Comparison of ENCODE assay signal across 11 cellular contexts in genomic region chr6:163579880-163580295, GRCh38.
DNase-seq lines count a peak whose midpoint lies in the region; ATAC-seq, FAIRE-seq and TF ChIP-seq lines count a peak whose summit lies in the region.
"Had no signal": no experiment of that assay in that cellular context is flagged by ENCODE, and none has a peak within 500 bp of the region (broad histone marks: within the 10 kb centered on the region; RNA-seq: fewer than 3 reads in every experiment).

No MANE protein-coding gene starts in this region.

- H4K20me1 ChIP-seq in K562 (replicated peaks; ENCODE audit: control insufficient read depth, insufficient read depth, low read length): no peaks in the 10 kb centered on the region

- 8% methylated on average over 4 of the region's 4 CpGs for WGBS in K562 (ENCODE audit: insufficient coverage, low coverage, missing lambda C conversion rate)

- peak overlapping the region; percentile 75 for H3K27ac ChIP-seq in K562 (ENCODE audit: extremely low read depth, low read depth, low read length)

- H3K9ac ChIP-seq in K562 (ENCODE audit: insufficient read depth in 1 of 2, low read depth in 2 of 2, low read length in 2 of 2): peak overlapping the region in 1 of 2 experiments; percentile 34; a peak in 1 of 4 replicates

- ATAC-seq in K562: peak; percentile 71
- ATAC-seq in HG03342 (IDR thresholded peaks at IDR 0.05; ENCODE audit: unreplicated experiment): no peak
- ATAC-seq: stimulated activated effector memory CD8-positive, alpha-beta T cell treated with anti-CD3 and anti-CD28 coated beads, Interleukin-12 subunit alpha, Interleukin-12 subunit beta, amount 100 ng/mL, for 72 hours had no signal

- H2AFZ ChIP-seq in K562 (ENCODE audit: low read depth, low read length): peak overlapping the region; percentile 73

- CTCF ChIA-PET in K562 (lab: Yijun Ruan, JAX; ENCODE audit: low intra/inter-chr PET ratio): no interaction called here

- intact Hi-C loops in K562 (cut with micrococcal nuclease): loop anchor here (2.0 to 10.0 kb wide), 3 partner anchors 161 to 399 kb away; no protein-coding TSS in a partner anchor

- peak; percentile 66 for FAIRE-seq in K562 (lab: Jason Lieb, UNC)

- H3K9me3 ChIP-seq in K562 (replicated peaks; ENCODE audit: control insufficient read depth, insufficient read depth, low read depth, low read length): no peaks in the 10 kb centered on the region

- peaks cover 12% of the 10 kb centered on the region; the same call in 2 of the 3 replicates for H3K36me3 ChIP-seq in K562 (ENCODE audit: control insufficient read depth, insufficient read depth, low read length)

- BruUV-seq in K562 (replicated peaks; lab: Mats Ljungman, UMichigan): no TSS peak

- H3K27me3 ChIP-seq in K562 (ENCODE audit: control insufficient read depth in 2 of 2, insufficient read depth in 2 of 2, low read length in 2 of 2): no peaks in the 10 kb centered on the region

- TF ChIP-seq CTCF in K562 (IDR thresholded peaks at IDR 0.05 in 2 of 3, conservative IDR thresholded peaks at IDR 0.05 in 1 of 3; ENCODE audit: insufficient read depth in 2 of 3, low read depth in 1 of 3, low read length in 3 of 3): peak; percentile 32 to 54 (median 46); a peak in 4 of 6 replicates

- H3K79me2 ChIP-seq in K562 (ENCODE audit: control insufficient read depth, insufficient read depth, low read length): no peaks in the 10 kb centered on the region

- H3K9me1 ChIP-seq in K562 (ENCODE audit: control insufficient read depth, insufficient read depth, low read length): no peaks in the 10 kb centered on the region

- DNase-seq in K562 (ENCODE audit: extremely low read depth in 1 of 4, low spot score in 3 of 4): peak in 3 of 4 experiments; percentile 25 to 70 (median 39)
- DNase-seq in iPS-NIHi7 (ENCODE audit: extremely low spot score): peak; percentile 36
- peak; percentile 80 for DNase-seq in superior temporal gyrus (ENCODE audit: extremely low spot score)
- no peak for DNase-seq in activated CD4-positive, alpha-beta T cell treated with anti-CD3 and anti-CD28 coated beads for 48 hours
- no peak for DNase-seq in EL
- DNase-seq: GF-D8; NCI-H526 treated with DMSO at 0.1 percent for 48 hours; stimulated activated CD4-positive, alpha-beta T cell treated with anti-CD3 and anti-CD28 coated beads, Interleukin-15, amount 100 ng/mL, for 24 hours had no signal

- no peak for TF ChIP-seq POLR2A in K562 (conservative IDR thresholded peaks at IDR 0.05)

- TF ChIP-seq RAD21 in Ishikawa (IDR thresholded peaks at IDR 0.05; ENCODE audit: low read depth): peak; percentile 49
- TF ChIP-seq RAD21 in K562 (CRISPR knock-in tag; conservative IDR thresholded peaks at IDR 0.05 in 1 of 2, IDR thresholded peaks at IDR 0.05 in 1 of 2): peak in 1 of 2 experiments; percentile 59

- H3K4me2 ChIP-seq in K562 (ENCODE audit: insufficient read depth, low read length): peak overlapping the region; percentile 65

- in situ Hi-C loops in K562 (cut with MboI): no loop called here

- POLR2A ChIA-PET in K562 (lab: Yijun Ruan, JAX): interaction anchor here (0.6 to 1.2 kb wide), 3 partner anchors 141 to 164 kb away, joined by 3 to 4 read pairs (median 3); no protein-coding TSS in a partner anchor

- no peak overlapping the region for H3K4me3 ChIP-seq in K562

- peaks cover 6 to 38% of the 10 kb centered on the region in 2 experiments for H3K4me1 ChIP-seq in K562 (replicated peaks in 1 of 2; ENCODE audit: control insufficient read depth in 2 of 2, insufficient read depth in 2 of 2, low read length in 2 of 2)

- TF ChIP-seq EP300 in Ishikawa (IDR thresholded peaks at IDR 0.05; ENCODE audit: borderline replicate concordance): peak; percentile 85
- peak; percentile 63; the same call in 1 of the 2 replicates for TF ChIP-seq EP300 in K562 (IDR thresholded peaks at IDR 0.05; ENCODE audit: low read length)

TF ChIP-seq in Ishikawa, 13 proteins besides CTCF, POLR2A, EP300 and RAD21 (continues in another document):
- peak; percentile 81 for TF ChIP-seq TCF12 (IDR thresholded peaks at IDR 0.05; ENCODE audit: low read depth)
- TF ChIP-seq ZBTB7A (IDR thresholded peaks at IDR 0.05; ENCODE audit: low read depth): no peak
- TF ChIP-seq FOXM1 (IDR thresholded peaks at IDR 0.05; ENCODE audit: borderline replicate concordance, low read depth): peak; percentile 65; the same call in 1 of the 2 replicates
- no peak for TF ChIP-seq TAF1 (IDR thresholded peaks at IDR 0.05; ENCODE audit: low read depth)
- TF ChIP-seq REST (IDR thresholded peaks at IDR 0.05; ENCODE audit: low read depth): no peak
- 0 out of 2 replicates have a peak, but pooled peaks have one; percentile 10 for TF ChIP-seq EGR1 (IDR thresholded peaks at IDR 0.05)
- no peak for TF ChIP-seq CREB1 (IDR thresholded peaks at IDR 0.05; ENCODE audit: low read depth)
- TF ChIP-seq CEBPB (IDR thresholded peaks at IDR 0.05): peak; percentile 71
- peak; percentile 97 for TF ChIP-seq NFIC (IDR thresholded peaks at IDR 0.05)
- TF ChIP-seq YY1 (IDR thresholded peaks at IDR 0.05; ENCODE audit: low read depth): peak; percentile 37; the same call in 1 of the 2 replicates
- TF ChIP-seq TEAD4 (IDR thresholded peaks at IDR 0.05): peak; percentile 88

TF ChIP-seq in K562, 482 proteins besides CTCF, POLR2A, EP300 and RAD21 (continues in another document):
- TF ChIP-seq ZNF445 (CRISPR knock-in tag; IDR thresholded peaks at IDR 0.05; ENCODE audit: low read depth) (no peak), ATF1 (CRISPR knock-in tag; IDR thresholded peaks at IDR 0.05) (no peak), ATF1 (tag; IDR thresholded peaks at IDR 0.05) (no peak), SNAPC5 (CRISPR knock-in tag; IDR thresholded peaks at IDR 0.05) (no peak), ARID3A (IDR thresholded peaks at IDR 0.05; ENCODE audit: borderline replicate concordance, low read depth, low read length) (0 out of 2 replicates have a peak, but pooled peaks have one; percentile 65), JUND (IDR thresholded peaks at IDR 0.05; ENCODE audit: borderline replicate concordance, low read depth, low read length) (peak; percentile 49; the same call in 1 of the 2 replicates), JUND (tag; IDR thresholded peaks at IDR 0.05; ENCODE audit: borderline replicate concordance, low read depth, low read length) (peak; percentile 15; the same call in 1 of the 3 replicates), HNRNPH1 (optimal IDR thresholded peaks at IDR 0.05; ENCODE audit: low read depth, low read length) (no peak), DMBX1 (CRISPR knock-in tag; IDR thresholded peaks at IDR 0.05; ENCODE audit: borderline replicate concordance) (0 out of 2 replicates have a peak, but pooled peaks have one; percentile 15), NFIX (CRISPR knock-in tag; IDR thresholded peaks at IDR 0.05; ENCODE audit: low read depth) (no peak), GATA2 (CRISPR knock-in tag; IDR thresholded peaks at IDR 0.05) (peak; percentile 33; the same call in 1 of the 2 replicates), MYC (IDR thresholded peaks at IDR 0.05; ENCODE audit: low read depth, low read length) (0 out of 2 replicates have a peak, but pooled peaks have one; percentile 30), MYC (CRISPR knock-in tag; IDR thresholded peaks at IDR 0.05; ENCODE audit: borderline replicate concordance, low read depth) (no peak), ADNP (tag; IDR thresholded peaks at IDR 0.05) (0 out of 2 replicates have a peak, but pooled peaks have one; percentile 44), HCFC1 (IDR thresholded peaks at IDR 0.05; ENCODE audit: low read depth, low read length) (peak; percentile 29; the same call in 1 of the 2 replicates), FOXK2 (conservative IDR thresholded peaks at IDR 0.05 in 1 of 2, IDR thresholded peaks at IDR 0.05 in 1 of 2; ENCODE audit: low read depth in 2 of 2) (peak; percentile 42 to 64; a peak in 2 of 4 replicates), SMARCA4 (IDR thresholded peaks at IDR 0.05) (peak; percentile 70), SMARCC2 (IDR thresholded peaks at IDR 0.05; ENCODE audit: low read depth) (0 out of 2 replicates have a peak, but pooled peaks have one; percentile 40), NFIC (IDR thresholded peaks at IDR 0.05) (peak; percentile 71), ZNF75A (CRISPR knock-in tag; IDR thresholded peaks at IDR 0.05) (0 out of 2 replicates have a peak, but pooled peaks have one; percentile 28), MNT (conservative IDR thresholded peaks at IDR 0.05) (peak in 1 of 2 experiments; percentile 10; a peak in 2 of 4 replicates), TCF3 (CRISPR knock-in tag; IDR thresholded peaks at IDR 0.05) (no peak)

Comparison
In these comparisons a context has a peak if more than half of its experiments do, and no peak if none do; other contexts are left out.
1. DNase-seq: peak in K562 (3 of 4), iPS-NIHi7 (single experiment) and superior temporal gyrus (single experiment); none in activated CD4-positive, alpha-beta T cell treated with anti-CD3 and anti-CD28 coated beads for 48 hours (single experiment) and EL (single experiment).